Comparison of ENCODE assay signal across 1 cellular context in genomic region chr11:17276236-17277023, GRCh38.
TF ChIP-seq lines count a peak whose summit lies in the region.

Gene NUCB2 (plus strand): TSS chr11:17276739. CDS start chr11:17295324, 18,585 bp downstream.

TF ChIP-seq in K562, 482 proteins besides CTCF, POLR2A, EP300 and RAD21 (continued from another document and continues in another):
- TF ChIP-seq ZMIZ1 (IDR thresholded peaks at IDR 0.05; ENCODE audit: low read depth in 2 of 2, low read length in 2 of 2): no peak
- TF ChIP-seq HDAC3 (IDR thresholded peaks at IDR 0.05; ENCODE audit: borderline replicate concordance, partially characterized antibody): no peak
- TF ChIP-seq CBFB (CRISPR knock-in tag; IDR thresholded peaks at IDR 0.05): peak; percentile 94; the same call in 1 of the 2 replicates
- TF ChIP-seq USF2 (CRISPR knock-in tag; IDR thresholded peaks at IDR 0.05): no peak
- no peak for TF ChIP-seq ZFP36 (IDR thresholded peaks at IDR 0.05; ENCODE audit: low read depth, low read length, partially characterized antibody)
- TF ChIP-seq CBX3 (IDR thresholded peaks at IDR 0.05; ENCODE audit: borderline replicate concordance in 1 of 2, low read length in 2 of 2): no peak
- no peak for TF ChIP-seq ZBTB34 (CRISPR knock-in tag; IDR thresholded peaks at IDR 0.05)
- TF ChIP-seq ZBTB1 (CRISPR knock-in tag; IDR thresholded peaks at IDR 0.05; ENCODE audit: borderline replicate concordance, low read depth): peak; percentile 88
- TF ChIP-seq EGR1 (conservative IDR thresholded peaks at IDR 0.05): peak; percentile 98
- peak; percentile 51 for TF ChIP-seq CTBP1 (IDR thresholded peaks at IDR 0.05; ENCODE audit: borderline replicate concordance)
- no peak for TF ChIP-seq ELK3 (CRISPR knock-in tag; IDR thresholded peaks at IDR 0.05)
- TF ChIP-seq ZNF143 (CRISPR knock-in tag; IDR thresholded peaks at IDR 0.05): no peak; the same call in 1 of the 2 replicates
- TF ChIP-seq GMEB1 (CRISPR knock-in tag; IDR thresholded peaks at IDR 0.05): peak; percentile 5; the same call in 1 of the 2 replicates
- TF ChIP-seq ZNF830 (CRISPR knock-in tag; IDR thresholded peaks at IDR 0.05): no peak
- TF ChIP-seq GATA2 (CRISPR knock-in tag; IDR thresholded peaks at IDR 0.05): peak; percentile 49; the same call in 1 of the 2 replicates
- no peak for TF ChIP-seq ZNF76 (CRISPR knock-in tag; IDR thresholded peaks at IDR 0.05; ENCODE audit: borderline replicate concordance)
- TF ChIP-seq ZNF518B (CRISPR knock-in tag; IDR thresholded peaks at IDR 0.05): no peak
- TF ChIP-seq MTA3 (IDR thresholded peaks at IDR 0.05; ENCODE audit: borderline replicate concordance): peak; percentile 83; the same call in 1 of the 2 replicates
- no peak; the same call in 1 of the 2 replicates for TF ChIP-seq ESRRA (IDR thresholded peaks at IDR 0.05; ENCODE audit: borderline replicate concordance, low read depth)
- TF ChIP-seq POLR3A (IDR thresholded peaks at IDR 0.05; ENCODE audit: borderline replicate concordance, extremely low read depth, insufficient read depth, insufficient read length): no peak
- TF ChIP-seq ZNF41 (CRISPR knock-in tag; conservative IDR thresholded peaks at IDR 0.05): no peak
- peak; percentile 83 for TF ChIP-seq SMAD4 (CRISPR knock-in tag; conservative IDR thresholded peaks at IDR 0.05)
- no peak; the same call in 1 of the 2 replicates for TF ChIP-seq MYNN (IDR thresholded peaks at IDR 0.05)
- no peak for TF ChIP-seq MYNN (CRISPR knock-in tag; IDR thresholded peaks at IDR 0.05)
- no peak for TF ChIP-seq HNRNPK (IDR thresholded peaks at IDR 0.05; ENCODE audit: low read depth, low read length, poor library complexity, severe bottlenecking)
- TF ChIP-seq MEF2A (IDR thresholded peaks at IDR 0.05; ENCODE audit: control insufficient read depth, low read depth, low read length): no peak
- TF ChIP-seq L3MBTL2 (IDR thresholded peaks at IDR 0.05): peak; percentile 93
- no peak for TF ChIP-seq KDM4B (IDR thresholded peaks at IDR 0.05; ENCODE audit: borderline replicate concordance in 2 of 2, low read depth in 1 of 2)
- TF ChIP-seq ZSCAN29 (IDR thresholded peaks at IDR 0.05): no peak; the same call in none of the 2 replicates
- TF ChIP-seq NR3C1 (CRISPR knock-in tag; IDR thresholded peaks at IDR 0.05): no peak
- TF ChIP-seq BHLHE40 (IDR thresholded peaks at IDR 0.05; ENCODE audit: low read length): no peak
- peak; percentile 14 for TF ChIP-seq PCBP1 (IDR thresholded peaks at IDR 0.05; ENCODE audit: low read depth, low read length, poor library complexity, severe bottlenecking)
- TF ChIP-seq VEZF1 (CRISPR knock-in tag; IDR thresholded peaks at IDR 0.05): peak; percentile 89
- TF ChIP-seq NRF1 (conservative IDR thresholded peaks at IDR 0.05 in 1 of 2, IDR thresholded peaks at IDR 0.05 in 1 of 2): peak; percentile 81 to 85
- 0 out of 2 replicates have a peak, but pooled peaks have one; percentile 79 for TF ChIP-seq RERE (CRISPR knock-in tag; IDR thresholded peaks at IDR 0.05; ENCODE audit: borderline replicate concordance)
- TF ChIP-seq HOMEZ (CRISPR knock-in tag; IDR thresholded peaks at IDR 0.05): 0 out of 2 replicates have a peak, but pooled peaks have one; percentile 78
- no peak for TF ChIP-seq CREBBP (IDR thresholded peaks at IDR 0.05; ENCODE audit: low read depth, low read length)
